In genomic region chr3:139355937-139356336, GRCh38 we compare ENCODE assay signal across 17 cellular contexts. TPM values are rescaled to one million over a fixed set of nuclear protein-coding genes. Genes with fewer than 3 reads are reported as not detected.
DNase-seq lines count a peak whose midpoint lies in the region; ATAC-seq lines count a peak whose summit lies in the region.
"Had no signal": no experiment of that assay in that cellular context is flagged by ENCODE, and none has a peak within 500 bp of the region (broad histone marks: within the 10 kb centered on the region; RNA-seq: fewer than 3 reads in every experiment).

No MANE protein-coding gene starts in this region.

- H3K27ac Mint-ChIP-seq in IgD-negative memory B cell (peak overlapping the region in 2 of 3 donors; percentile 68 to 69), immature natural killer cell (peak overlapping the region in 4 of 6 donors; percentile 18 to 80 (median 48))
- H3K27ac Mint-ChIP-seq in activated naive CD8-positive, alpha-beta T cell, result peak overlapping the region; percentile 43
- peak overlapping the region; percentile 4 for H3K27ac Mint-ChIP-seq in stimulated activated memory B cell treated with anti-CD40 and anti-IgM and Interleukin-4, amounts not matched to agents 10 μg/mL and 1 μg/mL and 100 μg/mL, for 72 hours

- no peak for DNase-seq in immature natural killer cell
- no peak for DNase-seq in DMS79 (lab: John Stamatoyannopoulos, UW)
- DNase-seq in EL, result no peak
- DNase-seq: activated CD4-positive, CD25-positive, alpha-beta regulatory T cell treated with anti-CD3 and anti-CD28 coated beads, Interleukin-2, amount 50 U/mL, for 72 hours; activated effector memory CD4-positive, alpha-beta T cell treated with Interleukin-2 at 50 U/mL for 16 hours; amniotic stem cell; GDM1; KG1; kidney; NCI-H1048; occipital lobe; stimulated activated CD4-positive, alpha-beta T cell treated with anti-CD3 and anti-CD28 coated beads, Interleukin-2, amount 100 ng/mL, for 24 hours; testis had no signal

- H3K4me1 Mint-ChIP-seq in IgD-negative memory B cell (peaks cover 0 to 4% (median 0%) of the 10 kb centered on the region in 3 donors), immature natural killer cell (peaks cover 5 to 13% of the 10 kb centered on the region in 2 donors)
- peaks cover 11% of the 10 kb centered on the region for H3K4me1 Mint-ChIP-seq in activated naive CD8-positive, alpha-beta T cell (ENCODE audit: low read depth)
- H3K4me1 Mint-ChIP-seq in stimulated activated memory B cell treated with anti-CD40 and anti-IgM and Interleukin-4, amounts not matched to agents 10 μg/mL and 1 μg/mL and 100 μg/mL, for 72 hours, result peaks cover 17% of the 10 kb centered on the region

- no peak for ATAC-seq in stimulated activated memory B cell treated with anti-CD40 and anti-IgM and Interleukin-4, amounts not matched to agents 10 μg/mL and 1 μg/mL and 100 μg/mL, for 72 hours
- no peak for ATAC-seq in GM21786 (IDR thresholded peaks at IDR 0.05; ENCODE audit: unreplicated experiment)

- peaks cover 5% of the 10 kb centered on the region for H3K36me3 Mint-ChIP-seq in IgD-negative memory B cell
- peaks cover 4% of the 10 kb centered on the region for H3K36me3 Mint-ChIP-seq in activated naive CD8-positive, alpha-beta T cell
- peaks cover 24 to 47% (median 37%) of the 10 kb centered on the region in 3 donors for H3K36me3 Mint-ChIP-seq in immature natural killer cell
- peaks cover 67% of the 10 kb centered on the region for H3K36me3 Mint-ChIP-seq in stimulated activated memory B cell treated with anti-CD40 and anti-IgM and Interleukin-4, amounts not matched to agents 10 μg/mL and 1 μg/mL and 100 μg/mL, for 72 hours

- H3K27me3 Mint-ChIP-seq in IgD-negative memory B cell (no peaks in the 10 kb centered on the region), immature natural killer cell (ENCODE audit: low read depth in 3 of 3) (peaks cover 0 to 2% (median 0%) of the 10 kb centered on the region in 3 donors)
- no peaks in the 10 kb centered on the region for H3K27me3 Mint-ChIP-seq in activated naive CD8-positive, alpha-beta T cell
- no peaks in the 10 kb centered on the region for H3K27me3 Mint-ChIP-seq in stimulated activated memory B cell treated with anti-CD40 and anti-IgM and Interleukin-4, amounts not matched to agents 10 μg/mL and 1 μg/mL and 100 μg/mL, for 72 hours

- no peaks in the 10 kb centered on the region for H3K9me3 Mint-ChIP-seq in IgD-negative memory B cell
- no peaks in the 10 kb centered on the region for H3K9me3 Mint-ChIP-seq in activated naive CD8-positive, alpha-beta T cell (ENCODE audit: low read depth)
- no peaks in the 10 kb centered on the region for H3K9me3 Mint-ChIP-seq in immature natural killer cell
- no peaks in the 10 kb centered on the region for H3K9me3 Mint-ChIP-seq in stimulated activated memory B cell treated with anti-CD40 and anti-IgM and Interleukin-4, amounts not matched to agents 10 μg/mL and 1 μg/mL and 100 μg/mL, for 72 hours

- H3K4me3 Mint-ChIP-seq in IgD-negative memory B cell (no peak overlapping the region), immature natural killer cell (no peak overlapping the region)
- H3K4me3 Mint-ChIP-seq in activated naive CD8-positive, alpha-beta T cell, result no peak overlapping the region
- H3K4me3 Mint-ChIP-seq in stimulated activated memory B cell treated with anti-CD40 and anti-IgM and Interleukin-4, amounts not matched to agents 10 μg/mL and 1 μg/mL and 100 μg/mL, for 72 hours, result no peak overlapping the region

RNA-seq across cellular contexts. Expression of gene MRPS22, which starts 12.1 kb away (rescaled TPM):
- polyA plus RNA-seq in IgD-negative memory B cell (32.5 TPM), immature natural killer cell (10 to 100 TPM; 31.5 to 43.7 (median 39.1) TPM)

RNA-seq across cellular contexts. Expression of gene COPB2, which starts 33.5 kb away (rescaled TPM):
- polyA plus RNA-seq in IgD-negative memory B cell (49.2 TPM), immature natural killer cell (10 to 100 TPM; 53.0 to 95.4 (median 89.4) TPM)

Comparison
In these comparisons a context has a peak if more than half of its experiments do, and no peak if none do; other contexts are left out.
1. H3K27ac Mint-ChIP-seq: peak in every context shown above with its lines; median percentile 68 in IgD-negative memory B cell; 48 in immature natural killer cell; 43 in activated naive CD8-positive, alpha-beta T cell; 4 in stimulated activated memory B cell treated with anti-CD40 and anti-IgM and Interleukin-4, amounts not matched to agents 10 μg/mL and 1 μg/mL and 100 μg/mL, for 72 hours.